8 cellular contexts compared by ENCODE assay signal in genomic region chr6:27814665-27815424, GRCh38.
DNase-seq lines count a peak whose midpoint lies in the region; ATAC-seq, FAIRE-seq and TF ChIP-seq lines count a peak whose summit lies in the region.

No MANE protein-coding gene starts in this region.

- POLR2A ChIA-PET in activated CD4-positive, alpha-beta memory T cell treated with anti-CD3 and anti-CD28 coated beads for 36 hours (lab: Charles Lee): interaction anchor here (0.6 to 9.4 kb wide), 17 partner anchors 8 to 1783 kb away, joined by 3 to 224 read pairs (median 11); a partner anchor contains a TSS

- no peaks in the 10 kb centered on the region for H3K36me3 ChIP-seq in subcutaneous abdominal adipose tissue (ENCODE audit: control insufficient read depth in 5 of 5, insufficient read depth in 5 of 5, low read length in 5 of 5)

- CTCF ChIA-PET in activated CD4-positive, alpha-beta memory T cell treated with anti-CD3 and anti-CD28 coated beads for 36 hours (lab: Charles Lee): interaction anchor here (0.7 to 1.3 kb wide), 4 partner anchors 10 to 78 kb away, joined by 3 to 4 read pairs (median 3); a partner anchor contains a TSS

- FAIRE-seq in endometrium (lab: Jason Lieb, UNC): peak; percentile 93

- peak overlapping the region; percentile 51 to 74 (median 59) for H3K4me3 ChIP-seq in subcutaneous abdominal adipose tissue (ENCODE audit: low read depth in 1 of 5, low read length in 5 of 5)

- peaks cover 42% of the 10 kb centered on the region for H3K4me1 Mint-ChIP-seq in activated CD4-positive, alpha-beta memory T cell treated with anti-CD3 and anti-CD28 coated beads for 36 hours (ENCODE audit: low read depth)
- peaks cover 42% of the 10 kb centered on the region for H3K4me1 Mint-ChIP-seq in mesothelial cell of epicardium

- H3K27ac ChIP-seq in 22Rv1 (peak overlapping the region; percentile 99), subcutaneous abdominal adipose tissue (ENCODE audit: low read depth, low read length) (no peak overlapping the region)

- H3K4me1 ChIP-seq in subcutaneous abdominal adipose tissue (ENCODE audit: control insufficient read depth in 5 of 5, insufficient read depth in 5 of 5, low read length in 5 of 5): peaks cover 4 to 25% (median 22%) of the 10 kb centered on the region in 5 donors

- no peaks in the 10 kb centered on the region for H3K9me3 Mint-ChIP-seq in activated CD4-positive, alpha-beta memory T cell treated with anti-CD3 and anti-CD28 coated beads for 36 hours
- no peaks in the 10 kb centered on the region for H3K9me3 Mint-ChIP-seq in mesothelial cell of epicardium

- H3K9ac ChIP-seq in subcutaneous abdominal adipose tissue (ENCODE audit: low read length in 5 of 5): no peak overlapping the region

- peaks cover 0 to 2% (median 0%) of the 10 kb centered on the region in 5 donors for H3K9me3 ChIP-seq in subcutaneous abdominal adipose tissue (ENCODE audit: control insufficient read depth in 5 of 5, low read length in 5 of 5)

- TF ChIP-seq CTCF in 22Rv1 (IDR thresholded peaks at IDR 0.05) (no peak), mesothelial cell of epicardium (IDR thresholded peaks at IDR 0.05; ENCODE audit: unreplicated experiment) (no peak)

- peaks cover 19% of the 10 kb centered on the region for H3K36me3 Mint-ChIP-seq in activated CD4-positive, alpha-beta memory T cell treated with anti-CD3 and anti-CD28 coated beads for 36 hours
- H3K36me3 Mint-ChIP-seq in mesothelial cell of epicardium: no peaks in the 10 kb centered on the region

- peaks cover 2 to 26% (median 9%) of the 10 kb centered on the region in 5 donors for H3K27me3 ChIP-seq in subcutaneous abdominal adipose tissue (ENCODE audit: control insufficient read depth in 5 of 5, insufficient read depth in 4 of 5, low read length in 5 of 5)

- intact Hi-C loops in activated CD4-positive, alpha-beta memory T cell treated with anti-CD3 and anti-CD28 coated beads for 36 hours (cut with micrococcal nuclease): loop anchor here (1.0 to 10.0 kb wide), 9 partner anchors 8 to 1783 kb away; a partner anchor contains a TSS

- peak overlapping the region; percentile 87 for H3K4me3 Mint-ChIP-seq in activated CD4-positive, alpha-beta memory T cell treated with anti-CD3 and anti-CD28 coated beads for 36 hours
- peak overlapping the region; percentile 77 for H3K4me3 Mint-ChIP-seq in mesothelial cell of epicardium

- peaks cover 4% of the 10 kb centered on the region for H3K27me3 Mint-ChIP-seq in activated CD4-positive, alpha-beta memory T cell treated with anti-CD3 and anti-CD28 coated beads for 36 hours
- no peaks in the 10 kb centered on the region for H3K27me3 Mint-ChIP-seq in mesothelial cell of epicardium (ENCODE audit: low read depth)

- peak; percentile 43 for ATAC-seq in GM18519 (IDR thresholded peaks at IDR 0.05; ENCODE audit: low FRiP score, unreplicated experiment)
- ATAC-seq in HG03060 (IDR thresholded peaks at IDR 0.05; ENCODE audit: low read depth, unreplicated experiment): peak; percentile 41

- DNase-seq in NCI-H774 (lab: John Stamatoyannopoulos, UW): peak; percentile 75
- DNase-seq in activated CD4-positive, alpha-beta memory T cell treated with anti-CD3 and anti-CD28 coated beads for 36 hours: peak; percentile 81
- DNase-seq in mesothelial cell of epicardium (ENCODE audit: low spot score in 2 of 2, unreplicated experiment in 2 of 2): peak; percentile 53 to 80

- H3K27ac Mint-ChIP-seq in activated CD4-positive, alpha-beta memory T cell treated with anti-CD3 and anti-CD28 coated beads for 36 hours: peak overlapping the region; percentile 96
- H3K27ac Mint-ChIP-seq in mesothelial cell of epicardium: peak overlapping the region; percentile 99
